ENCODE assay signal across 11 cellular contexts in the genomic region with DNA sequence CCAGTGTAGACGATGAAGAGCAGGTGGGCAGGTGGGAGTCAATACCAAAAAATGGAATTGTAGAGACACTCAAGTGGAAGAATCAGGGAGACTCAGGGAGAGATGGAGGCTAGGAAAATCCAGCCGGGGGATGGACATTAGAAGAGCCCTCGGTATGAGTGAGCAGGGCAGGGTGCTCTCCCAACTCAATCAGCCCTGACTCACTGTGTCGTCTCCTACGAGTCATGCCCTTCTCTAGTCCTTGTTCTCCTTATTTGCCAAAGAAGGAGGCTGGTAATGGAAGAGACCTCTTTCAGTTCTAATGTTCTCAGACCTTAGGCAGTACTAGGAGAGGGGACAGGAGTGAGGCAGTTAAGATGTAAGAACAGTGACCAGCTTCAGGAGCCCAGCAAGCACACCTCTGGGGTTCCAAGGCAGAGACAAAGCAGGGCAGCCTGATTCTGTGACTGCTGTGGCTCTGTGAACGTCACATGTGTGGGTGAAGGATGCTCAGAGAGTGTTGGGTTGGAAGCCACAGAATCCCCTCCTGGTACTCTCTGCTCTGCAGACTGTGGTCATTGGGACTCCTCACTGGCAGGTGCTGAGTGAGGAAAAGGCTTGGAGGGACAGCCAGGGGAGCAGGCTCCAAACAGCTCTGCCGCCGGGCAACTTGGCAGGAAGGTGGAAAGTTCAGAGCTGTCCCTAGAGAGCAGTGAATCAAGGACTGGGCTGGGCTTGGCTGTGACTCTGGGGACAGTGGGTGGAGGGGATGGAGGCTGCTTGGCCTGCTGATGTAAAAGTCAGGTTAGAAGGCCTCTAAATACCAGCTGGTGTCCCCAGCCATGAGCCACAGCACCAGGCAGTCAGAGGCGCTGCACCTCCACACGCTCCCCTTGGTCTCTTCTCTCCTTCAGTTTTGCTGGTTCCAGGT. TPM values are rescaled to one million over a fixed set of nuclear protein-coding genes. Genes with fewer than 3 reads are reported as not detected.
A peak's percentile ranks its signal among the peaks of the same experiment; 100 is the strongest.
DNase-seq lines count a peak whose midpoint lies in the region; ATAC-seq, FAIRE-seq and TF ChIP-seq lines count a peak whose summit lies in the region.
"Had no signal": no experiment of that assay in that cellular context is flagged by ENCODE, and none has a peak within 500 bp of the region (broad histone marks: within the 10 kb centered on the region; RNA-seq: fewer than 3 reads in every experiment).

No MANE protein-coding gene starts in this region.

- peak; percentile 4 for DNase-seq in stimulated activated CD4-positive, alpha-beta T cell treated with anti-CD3 and anti-CD28 coated beads, Interleukin-1b, Interleukin-23, amount 100 ng/mL, for 48 hours
- DNase-seq in stimulated activated CD4-positive, alpha-beta T cell treated with anti-CD3 and anti-CD28 coated beads, Interleukin-12 subunit alpha, Interleukin-12 subunit beta, amount 100 ng/mL, for 4 hours = no peak
- DNase-seq in astrocyte (ENCODE audit: low read depth) = no peak
- DNase-seq in kidney tubule cell (ENCODE audit: low spot score) = peak; percentile 80
- no peak for DNase-seq in vagina (ENCODE audit: extremely low spot score in 2 of 2)
- no peak for DNase-seq in HuH-7 (ENCODE audit: low spot score)
- no peak for DNase-seq in MM.1S
- DNase-seq: spleen had no signal

- TF ChIP-seq POLR2A in vagina (IDR thresholded peaks at IDR 0.05) = no peak

- no peak for TF ChIP-seq CTCF in astrocyte (IDR thresholded peaks at IDR 0.05; ENCODE audit: insufficient read depth, low read depth, low read length)
- no peak for TF ChIP-seq CTCF in vagina (IDR thresholded peaks at IDR 0.05)
- no peak for TF ChIP-seq CTCF in MM.1S (IDR thresholded peaks at IDR 0.05; ENCODE audit: low read length)

- H3K4me1 ChIP-seq in astrocyte (ENCODE audit: insufficient read depth, low read length) (no peaks in the 10 kb centered on the region), vagina (no peaks in the 10 kb centered on the region), MM.1S (ENCODE audit: low read length) (no peaks in the 10 kb centered on the region)

- H4K20me1 ChIP-seq in astrocyte (ENCODE audit: insufficient read depth, low read length) (no peaks in the 10 kb centered on the region), MM.1S (ENCODE audit: insufficient read depth, low read length) (no peaks in the 10 kb centered on the region)

- H3K27me3 ChIP-seq in astrocyte (ENCODE audit: insufficient read depth, low read length) (no peaks in the 10 kb centered on the region), vagina (no peaks in the 10 kb centered on the region), MM.1S (replicated peaks; ENCODE audit: insufficient read depth, low read length) (no peaks in the 10 kb centered on the region)

- H3K27me3 Mint-ChIP-seq in astrocyte (ENCODE audit: low read depth, unreplicated experiment) = peaks cover 18% of the 10 kb centered on the region

- no peak for ATAC-seq in GM18519 (IDR thresholded peaks at IDR 0.05; ENCODE audit: low FRiP score, unreplicated experiment)

- H3K4me2 ChIP-seq in astrocyte (ENCODE audit: low read length) = no peak overlapping the region
- H3K4me2 ChIP-seq in MM.1S (ENCODE audit: low read depth, low read length) = no peak overlapping the region

- peak overlapping the region; percentile 66 for H3K27ac Mint-ChIP-seq in astrocyte (ENCODE audit: unreplicated experiment)

- H3K36me3 ChIP-seq in astrocyte (ENCODE audit: insufficient read depth, low read length) (no peaks in the 10 kb centered on the region), vagina (no peaks in the 10 kb centered on the region), MM.1S (replicated peaks; ENCODE audit: insufficient read depth, low read length) (no peaks in the 10 kb centered on the region)
- H3K36me3 ChIP-seq: spleen had no signal

- H3K4me3 Mint-ChIP-seq in astrocyte (ENCODE audit: unreplicated experiment) = no peak overlapping the region

- FAIRE-seq in astrocyte (lab: Jason Lieb, UNC) = no peak

- H3K27ac ChIP-seq in astrocyte (ENCODE audit: low read depth, low read length) (no peak overlapping the region), vagina (peak overlapping the region; percentile 2), MM.1S (ENCODE audit: low read length) (no peak overlapping the region)
- H3K27ac ChIP-seq: C4-2B, epithelial cell of prostate, spleen had no signal

- no peak overlapping the region for H2AFZ ChIP-seq in astrocyte (ENCODE audit: low read depth, low read length)
- H2AFZ ChIP-seq in MM.1S (ENCODE audit: low read length) = no peak overlapping the region

- peaks cover 4% of the 10 kb centered on the region for H3K9me3 Mint-ChIP-seq in astrocyte (ENCODE audit: unreplicated experiment)

- no peaks in the 10 kb centered on the region for H3F3A ChIP-seq in MM.1S (ENCODE audit: insufficient read depth, low read length)

- H3K79me2 ChIP-seq in astrocyte (ENCODE audit: insufficient read depth, low read length) = no peaks in the 10 kb centered on the region
- H3K79me2 ChIP-seq in MM.1S (ENCODE audit: low read length) = no peaks in the 10 kb centered on the region

- H3K9ac ChIP-seq in astrocyte (ENCODE audit: low read length) = no peak overlapping the region
- no peak overlapping the region for H3K9ac ChIP-seq in MM.1S (ENCODE audit: low read length)

- H3K9me3 ChIP-seq in astrocyte (ENCODE audit: insufficient read depth, low read depth, low read length) (no peaks in the 10 kb centered on the region), vagina (no peaks in the 10 kb centered on the region), MM.1S (replicated peaks; ENCODE audit: insufficient read depth, low read length) (no peaks in the 10 kb centered on the region)
- H3K9me3 ChIP-seq: spleen had no signal

- H3K36me3 Mint-ChIP-seq in astrocyte (ENCODE audit: low read depth, unreplicated experiment) = no peaks in the 10 kb centered on the region

- H3K4me3 ChIP-seq in astrocyte (ENCODE audit: insufficient read depth, low read depth, low read length) = no peak overlapping the region
- H3K4me3 ChIP-seq in vagina = peak overlapping the region in 1 of 2 donors; percentile 14
- H3K4me3 ChIP-seq in MM.1S (ENCODE audit: low read length) = no peak overlapping the region

- intact Hi-C loops in vagina (cut with DNase I) = no loop called here

- H3K4me1 Mint-ChIP-seq in astrocyte (ENCODE audit: low read depth, unreplicated experiment) = peaks cover 18% of the 10 kb centered on the region

- no peaks in the 10 kb centered on the region for H3K9me2 ChIP-seq in MM.1S (replicated peaks; ENCODE audit: insufficient read depth, low read length)

RNA-seq across cellular contexts. Expression of gene GJA5, which starts 11.1 kb away (rescaled TPM):
- total RNA-seq in astrocyte (0.27 and 0.36 TPM in 2 replicates), vagina (11.5 TPM)

Comparison
In these comparisons a context has a peak if more than half of its experiments do, and no peak if none do; other contexts are left out.
1. DNase-seq: peak in stimulated activated CD4-positive, alpha-beta T cell treated with anti-CD3 and anti-CD28 coated beads, Interleukin-1b, Interleukin-23, amount 100 ng/mL, for 48 hours (single experiment) and kidney tubule cell (single experiment); none in stimulated activated CD4-positive, alpha-beta T cell treated with anti-CD3 and anti-CD28 coated beads, Interleukin-12 subunit alpha, Interleukin-12 subunit beta, amount 100 ng/mL, for 4 hours (single experiment), astrocyte (single experiment), vagina (0 of 2), HuH-7 (single experiment) and MM.1S (single experiment).